ENCODE assay signal across 9 cellular contexts in genomic region chr10:120423350-120424197, GRCh38. TPM values are rescaled to one million over a fixed set of nuclear protein-coding genes. Genes with fewer than 3 reads are reported as not detected.
DNase-seq lines count a peak whose midpoint lies in the region; ATAC-seq, FAIRE-seq and TF ChIP-seq lines count a peak whose summit lies in the region.
"Had no signal": no experiment of that assay in that cellular context is flagged by ENCODE, and none has a peak within 500 bp of the region (broad histone marks: within the 10 kb centered on the region; RNA-seq: fewer than 3 reads in every experiment).

No MANE protein-coding gene starts in this region.

- SMC1A ChIA-PET in GM12878 (lab: Charles Lee; ENCODE audit: uncharacterized antibody, unreplicated experiment): interaction anchor here (0.6 to 3.1 kb wide), 22 partner anchors 16 to 314 kb away, joined by 3 to 14 read pairs (median 3); no protein-coding TSS in a partner anchor

- no peak overlapping the region for H2AFZ ChIP-seq in GM12878 (ENCODE audit: control insufficient read depth, low read depth, low read length)

- no peak for TF ChIP-seq EP300 in GM12878 (IDR thresholded peaks at IDR 0.05; ENCODE audit: borderline replicate concordance in 1 of 2, control insufficient read depth in 1 of 2, low read depth in 2 of 2, low read length in 2 of 2)
- no peak for TF ChIP-seq EP300 in ovary (IDR thresholded peaks at IDR 0.05)

- no peaks in the 10 kb centered on the region for H3K4me1 Mint-ChIP-seq in activated naive CD4-positive, alpha-beta T cell treated with anti-CD3 and anti-CD28 coated beads for 36 hours (ENCODE audit: low read depth)
- no peaks in the 10 kb centered on the region for H3K4me1 Mint-ChIP-seq in stimulated activated effector memory CD8-positive, alpha-beta T cell treated with anti-CD3 and anti-CD28 coated beads, Interleukin-12 subunit alpha, Interleukin-12 subunit beta, amount 100 ng/mL, for 72 hours

- CTCF ChIA-PET in activated naive CD4-positive, alpha-beta T cell treated with anti-CD3 and anti-CD28 coated beads for 36 hours (lab: Charles Lee): interaction anchor here (0.9 to 2.3 kb wide), 6 partner anchors 11 to 312 kb away, joined by 3 to 6 read pairs (median 4); no protein-coding TSS in a partner anchor
- CTCF ChIA-PET in HEK293 (lab: Yijun Ruan, JAX): interaction anchor here (0.5 to 2.2 kb wide), 43 partner anchors 9 to 912 kb away, joined by 3 to 11 read pairs (median 4); no protein-coding TSS in a partner anchor
- CTCF ChIA-PET in GM12878 (lab: Yijun Ruan, JAX): interaction anchor here (0.6 to 4.9 kb wide), 35 partner anchors 8 to 550 kb away, joined by 3 to 64 read pairs (median 4); no protein-coding TSS in a partner anchor

- H3K27ac Mint-ChIP-seq in activated naive CD4-positive, alpha-beta T cell treated with anti-CD3 and anti-CD28 coated beads for 36 hours: no peak overlapping the region
- H3K27ac Mint-ChIP-seq in stimulated activated effector memory CD8-positive, alpha-beta T cell treated with anti-CD3 and anti-CD28 coated beads, Interleukin-12 subunit alpha, Interleukin-12 subunit beta, amount 100 ng/mL, for 72 hours: no peak overlapping the region

- H3K4me3 Mint-ChIP-seq in activated naive CD4-positive, alpha-beta T cell treated with anti-CD3 and anti-CD28 coated beads for 36 hours: no peak overlapping the region
- H3K4me3 Mint-ChIP-seq in stimulated activated effector memory CD8-positive, alpha-beta T cell treated with anti-CD3 and anti-CD28 coated beads, Interleukin-12 subunit alpha, Interleukin-12 subunit beta, amount 100 ng/mL, for 72 hours: no peak overlapping the region

- no peaks in the 10 kb centered on the region for H3K36me3 Mint-ChIP-seq in activated naive CD4-positive, alpha-beta T cell treated with anti-CD3 and anti-CD28 coated beads for 36 hours (ENCODE audit: low read depth)
- H3K36me3 Mint-ChIP-seq in stimulated activated effector memory CD8-positive, alpha-beta T cell treated with anti-CD3 and anti-CD28 coated beads, Interleukin-12 subunit alpha, Interleukin-12 subunit beta, amount 100 ng/mL, for 72 hours: no peaks in the 10 kb centered on the region

- WGBS in GM12878 (ENCODE audit: insufficient coverage, insufficient replicate concordance, low lambda C conversion rate, missing lambda C conversion rate): 19% methylated on average over 8 of the region's 8 CpGs
- 63 to 71% (median 68%) methylated on average over 8 of the region's 8 CpGs for WGBS in ovary, 3 donors

- no peak overlapping the region for H3K4me2 ChIP-seq in GM12878 (ENCODE audit: control insufficient read depth, insufficient read depth)

- DNase-seq in activated naive CD4-positive, alpha-beta T cell treated with anti-CD3 and anti-CD28 coated beads for 36 hours: peak; percentile 52
- DNase-seq in activated naive CD4-positive, alpha-beta T cell (lab: John Stamatoyannopoulos, UW): no peak
- peak; percentile 27 for DNase-seq in NCI-H460 (ENCODE audit: extremely low read depth, low read depth)
- no peak for DNase-seq in GM12878 (ENCODE audit: low read depth, low spot score)
- peak; percentile 73 for DNase-seq in kidney epithelial cell (ENCODE audit: low read depth)
- DNase-seq in stimulated activated effector memory CD8-positive, alpha-beta T cell treated with anti-CD3 and anti-CD28 coated beads, Interleukin-12 subunit alpha, Interleukin-12 subunit beta, amount 100 ng/mL, for 72 hours (ENCODE audit: low spot score in 2 of 2): peak; percentile 3 to 52
- DNase-seq in ovary: no peak

- TF ChIP-seq RAD21 in GM12878 (IDR thresholded peaks at IDR 0.05; ENCODE audit: insufficient read depth, low read depth, low read length): peak; percentile 92

- POLR2A ChIA-PET in HEK293 (lab: Yijun Ruan, JAX): no interaction called here
- POLR2A ChIA-PET in GM12878 (lab: Charles Lee): no interaction called here

- H3K27me3 Mint-ChIP-seq in activated naive CD4-positive, alpha-beta T cell treated with anti-CD3 and anti-CD28 coated beads for 36 hours (ENCODE audit: low read depth): no peaks in the 10 kb centered on the region

- H3K36me3 ChIP-seq in HEK293 (ENCODE audit: control insufficient read depth in 2 of 2, insufficient read depth in 1 of 2, low read length in 2 of 2) (no peaks in the 10 kb centered on the region), GM12878 (ENCODE audit: control insufficient read depth in 2 of 2, insufficient read depth in 2 of 2, low read length in 1 of 2) (no peaks in the 10 kb centered on the region), kidney epithelial cell (ENCODE audit: control insufficient read depth, insufficient read depth, low read length) (no peaks in the 10 kb centered on the region), ovary (no peaks in the 10 kb centered on the region)

- peak; percentile 65 for FAIRE-seq in GM12878 (lab: Jason Lieb, UNC)

- intact Hi-C loops in activated naive CD4-positive, alpha-beta T cell treated with anti-CD3 and anti-CD28 coated beads for 36 hours (cut with micrococcal nuclease): loop anchor here (1.0 kb wide), 2 partner anchors 312 to 737 kb away; no protein-coding TSS in a partner anchor
- intact Hi-C loops in GM12878 (cut with micrococcal nuclease; ENCODE audit: unreplicated experiment): loop anchor here (1.0 to 10.0 kb wide), 3 partner anchors 184 to 312 kb away; no protein-coding TSS in a partner anchor
- intact Hi-C loops in ovary (cut with DNase I): no loop called here

- H4K20me1 ChIP-seq in GM12878 (ENCODE audit: control insufficient read depth, insufficient read depth): no peaks in the 10 kb centered on the region

- in situ Hi-C loops in GM12878 (cut with MboI): loop anchor here (5.0 kb wide), 1 partner anchor 314 kb away; no protein-coding TSS in a partner anchor

- ATAC-seq in GM12878: peak; percentile 88
- no peak for ATAC-seq in stimulated activated effector memory CD8-positive, alpha-beta T cell treated with anti-CD3 and anti-CD28 coated beads, Interleukin-12 subunit alpha, Interleukin-12 subunit beta, amount 100 ng/mL, for 72 hours

- RAD21 ChIA-PET in GM12878 (lab: Charles Lee; ENCODE audit: unreplicated experiment): interaction anchor here (0.5 to 4.2 kb wide), 10 partner anchors 11 to 312 kb away, joined by 3 to 34 read pairs (median 4); no protein-coding TSS in a partner anchor

- no TSS peak for BruUV-seq in GM12878 (replicated peaks; lab: Mats Ljungman, UMichigan)

- H3K4me3 ChIP-seq in HEK293 (ENCODE audit: low read depth, low read length) (no peak overlapping the region), GM12878 (no peak overlapping the region), kidney epithelial cell (ENCODE audit: low read depth, low read length) (no peak overlapping the region), ovary (no peak overlapping the region)

- peaks cover 0 to 3% of the 10 kb centered on the region in 2 experiments; a peak in 2 of 4 replicates for H3K27me3 ChIP-seq in GM12878 (replicated peaks in 1 of 2; ENCODE audit: control insufficient read depth in 2 of 2, insufficient read depth in 2 of 2, low read length in 1 of 2)
- H3K27me3 ChIP-seq in kidney epithelial cell (ENCODE audit: control insufficient read depth, insufficient read depth, low read length): no peaks in the 10 kb centered on the region
- H3K27me3 ChIP-seq in ovary: no peaks in the 10 kb centered on the region

- H3K9me3 ChIP-seq in HEK293 (ENCODE audit: control insufficient read depth, insufficient read depth, low read depth, low read length) (no peaks in the 10 kb centered on the region), GM12878 (replicated peaks; ENCODE audit: control insufficient read depth, insufficient read depth, low read length) (no peaks in the 10 kb centered on the region), ovary (no peaks in the 10 kb centered on the region)

- H3K9me3 Mint-ChIP-seq in activated naive CD4-positive, alpha-beta T cell treated with anti-CD3 and anti-CD28 coated beads for 36 hours: peaks cover 3% of the 10 kb centered on the region
- H3K9me3 Mint-ChIP-seq in stimulated activated effector memory CD8-positive, alpha-beta T cell treated with anti-CD3 and anti-CD28 coated beads, Interleukin-12 subunit alpha, Interleukin-12 subunit beta, amount 100 ng/mL, for 72 hours: no peaks in the 10 kb centered on the region

- TF ChIP-seq POLR2A in GM12878 (IDR thresholded peaks at IDR 0.05; ENCODE audit: low read depth, low read length) (no peak), ovary (IDR thresholded peaks at IDR 0.05) (no peak)

- no peaks in the 10 kb centered on the region for H3K79me2 ChIP-seq in GM12878 (ENCODE audit: control insufficient read depth, insufficient read depth, low read length)

- TF ChIP-seq CTCF in HEK293 (tag by site-specific recombination; IDR thresholded peaks at IDR 0.05) (peak; percentile 32; the same call in 1 of the 2 replicates), GM12878 (IDR thresholded peaks at IDR 0.05 in 2 of 3, conservative IDR thresholded peaks at IDR 0.05 in 1 of 3; ENCODE audit: control insufficient read depth in 2 of 3, extremely low read depth in 1 of 3, insufficient read depth in 1 of 3, low read depth in 3 of 3, low read length in 3 of 3) (peak; percentile 88 to 95 (median 91)), kidney epithelial cell (IDR thresholded peaks at IDR 0.05; ENCODE audit: insufficient read depth, low read length, poor library complexity, severe bottlenecking) (peak; percentile 89), ovary (IDR thresholded peaks at IDR 0.05) (no peak)

- H3K4me1 ChIP-seq in HEK293 (ENCODE audit: control insufficient read depth, insufficient read depth, low read length): no peaks in the 10 kb centered on the region
- no peaks in the 10 kb centered on the region for H3K4me1 ChIP-seq in GM12878 (ENCODE audit: control insufficient read depth, insufficient read depth, low read length)
- no peaks in the 10 kb centered on the region for H3K4me1 ChIP-seq in ovary (ENCODE audit: insufficient read depth)

- H3K9ac ChIP-seq in GM12878 (ENCODE audit: control insufficient read depth, insufficient read depth, low read length): no peak overlapping the region

- H3K27ac ChIP-seq in HEK293 (ENCODE audit: extremely low read depth, low read depth, low read length) (no peak overlapping the region), GM12878 (ENCODE audit: control insufficient read depth, insufficient read depth) (no peak overlapping the region), ovary (no peak overlapping the region)
- H3K27ac ChIP-seq: epithelial cell of prostate had no signal

RNA-seq across cellular contexts. Expression of gene PLPP4, which starts 33.5 kb away (rescaled TPM):
- not detected for total RNA-seq in activated naive CD4-positive, alpha-beta T cell treated with anti-CD3 and anti-CD28 coated beads for 36 hours
- total RNA-seq in NCI-H460 (2014; rRNA removed; shearing (Covaris generic)): not detected in 2 replicates
- not detected in 2 replicates for polyA plus RNA-seq in NCI-H460 (2014; cell fraction: nucleus; rRNA removed)
- not detected in 2 replicates for total RNA-seq in GM12878 (2013; cell fraction: nucleolus; rRNA removed)
- total RNA-seq in GM12878 (2014; rRNA removed) (0.49 TPM in 1 of 2 replicates, not detected in the other), GM12878 (2014; rRNA removed; fragmentation: Illumina TruSeq; extraction: Trizol) (0.14 TPM in 1 of 2 replicates, not detected in the other), GM12878 (2021) (0.16 and 0.26 TPM in 2 replicates), kidney epithelial cell (5.3 and 9.4 TPM in 2 replicates), ovary (under 1 TPM in 4 of 7 donors, not detected in 3; 0.23 to 0.72 (median 0.31) TPM)
- polyA plus RNA-seq in GM12878 (2011; ENCODE audit: low read depth): not detected
- polyA plus RNA-seq in GM12878 (2011; rRNA removed) (3.1 TPM in 2 replicates), GM12878 (2014; fragmentation: Illumina TruSeq; extraction: Trizol) (0.29 and 0.34 TPM in 2 replicates), GM12878 (2014; fragmentation: Nextera tagmentation; extraction: Ambion mirVana) (under 1 TPM; 0.08 to 0.24 TPM), GM12878 (2014; rRNA removed) (0.26 and 0.27 TPM in 2 replicates), GM12878 (2016; fragmentation: Nextera tagmentation; extraction: Ambion mirVana) (under 1 TPM in 1 of 2 experiments, not detected in 1; 0.10 TPM), ovary (under 1 TPM; 0.15 to 0.45 TPM)
- 2.4 and 3.7 TPM in 2 replicates for polyA plus RNA-seq in GM12878 (2011; cell fraction: cytosol; rRNA removed)
- 7.5 and 13.6 TPM in 2 replicates for polyA plus RNA-seq in GM12878 (2011; cell fraction: nucleus; rRNA removed)
- polyA plus RNA-seq in GM12878 (2012): not detected in 2 replicates
- polyA minus RNA-seq in GM12878 (2011; rRNA and poly(A)+ RNA removed): 1.1 and 1.9 TPM in 2 replicates
- polyA minus RNA-seq in GM12878 (2011; cell fraction: cytosol; rRNA and poly(A)+ RNA removed): not detected in 2 replicates
- 1.6 and 1.9 TPM in 2 replicates for polyA minus RNA-seq in GM12878 (2011; cell fraction: nucleus; rRNA and poly(A)+ RNA removed)

Comparison
In these comparisons a context has a peak if more than half of its experiments do, and no peak if none do; other contexts are left out.
1. DNase-seq: peak in activated naive CD4-positive, alpha-beta T cell treated with anti-CD3 and anti-CD28 coated beads for 36 hours (single experiment), NCI-H460 (single experiment), kidney epithelial cell (single experiment) and stimulated activated effector memory CD8-positive, alpha-beta T cell treated with anti-CD3 and anti-CD28 coated beads, Interleukin-12 subunit alpha, Interleukin-12 subunit beta, amount 100 ng/mL, for 72 hours (2 of 2); none in activated naive CD4-positive, alpha-beta T cell (0 of 4), GM12878 (single experiment) and ovary (0 of 5).
2. CTCF ChIP-seq: peak in HEK293 (single experiment), GM12878 (3 of 3) and kidney epithelial cell (single experiment); none in ovary (0 of 3).
3. intact Hi-C loops: an anchor here in activated naive CD4-positive, alpha-beta T cell treated with anti-CD3 and anti-CD28 coated beads for 36 hours (1.0 kb wide) and GM12878 (1.0 to 10.0 kb wide); none called in ovary.